23 cellular contexts compared by ENCODE assay signal in genomic region chr16:86325895-86326294, GRCh38.
DNase-seq lines count a peak whose midpoint lies in the region; ATAC-seq, FAIRE-seq and TF ChIP-seq lines count a peak whose summit lies in the region.
"Had no signal": no experiment of that assay in that cellular context is flagged by ENCODE, and none has a peak within 500 bp of the region (broad histone marks: within the 10 kb centered on the region; RNA-seq: fewer than 3 reads in every experiment).

No MANE protein-coding gene starts in this region.

- H3K79me2 ChIP-seq in HepG2 (ENCODE audit: insufficient read depth, low read length), result no peaks in the 10 kb centered on the region

- ATAC-seq in HepG2 (no peak), right lobe of liver (no peak), HG03108 (IDR thresholded peaks at IDR 0.05; ENCODE audit: unreplicated experiment) (no peak)
- ATAC-seq: CD8-positive, alpha-beta T cell; GM12878; GM23338 had no signal

- H3K4me1 ChIP-seq in HepG2 (ENCODE audit: insufficient read depth, low read length) (no peaks in the 10 kb centered on the region), right lobe of liver (no peaks in the 10 kb centered on the region)
- H3K4me1 ChIP-seq: BLaER1, Caco-2, HAP-1 had no signal

- no peak for TF ChIP-seq CTCF in HepG2 (CRISPR knock-in tag; IDR thresholded peaks at IDR 0.05)
- TF ChIP-seq CTCF in right lobe of liver (IDR thresholded peaks at IDR 0.05), result no peak
- no peak for TF ChIP-seq CTCF in glutamatergic neuron (IDR thresholded peaks at IDR 0.05; ENCODE audit: partially characterized antibody, unreplicated experiment)

- no peak overlapping the region for H2AFZ ChIP-seq in HepG2 (ENCODE audit: low read length)
- H2AFZ ChIP-seq: GM23338 had no signal

- H3K27me3 Mint-ChIP-seq in glutamatergic neuron (ENCODE audit: unreplicated experiment), result peaks cover 4% of the 10 kb centered on the region

- WGBS in HepG2 (ENCODE audit: low lambda C conversion rate), result 24% methylated on average over 6 of the region's 6 CpGs
- 82% methylated on average over 6 of the region's 6 CpGs for WGBS in right lobe of liver (ENCODE audit: insufficient coverage, low coverage, low lambda C conversion rate, missing lambda C conversion rate)

- H3K36me3 ChIP-seq in HepG2 (replicated peaks in 1 of 2; ENCODE audit: control insufficient read depth in 1 of 2, insufficient read depth in 2 of 2, low read length in 2 of 2) (no peaks in the 10 kb centered on the region), right lobe of liver (no peaks in the 10 kb centered on the region)
- H3K36me3 ChIP-seq: BLaER1, HAP-1 had no signal

- CTCF ChIA-PET in HepG2 (lab: Yijun Ruan, JAX; ENCODE audit: low intra/inter-chr PET ratio, low total read pairs), result no interaction called here

- H3K27ac ChIP-seq in HepG2 (ENCODE audit: extremely low read length, insufficient read depth, low read length) (no peak overlapping the region), right lobe of liver (no peak overlapping the region)
- H3K27ac ChIP-seq: 22Rv1, BLaER1, C4-2B had no signal

- TF ChIP-seq EP300 in HepG2 (IDR thresholded peaks at IDR 0.05; ENCODE audit: low read depth in 2 of 2, low read length in 2 of 2) (no peak), HepG2 (CRISPR knock-in tag; IDR thresholded peaks at IDR 0.05; ENCODE audit: borderline replicate concordance) (no peak)

- H3K9me3 ChIP-seq in HepG2 (ENCODE audit: low read length), result no peaks in the 10 kb centered on the region
- no peaks in the 10 kb centered on the region for H3K9me3 ChIP-seq in right lobe of liver
- H3K9me3 ChIP-seq: Caco-2, HAP-1 had no signal

- H3K27ac Mint-ChIP-seq in glutamatergic neuron (ENCODE audit: unreplicated experiment), result peak overlapping the region; percentile 80
- H3K27ac Mint-ChIP-seq: B cell; CD4-positive, CD25-positive, alpha-beta regulatory T cell; CD8-positive, alpha-beta T cell; GM23338; HFFc6 had no signal

- FAIRE-seq in HepG2 (lab: Jason Lieb, UNC) (no peak), urothelium cell line (lab: Jason Lieb, UNC) (peak; percentile 87)
- FAIRE-seq: A204.1, G401.6, GM12878, GM19239, H54 had no signal

- DNase-seq in HepG2 (ENCODE audit: low spot score) (no peak), right lobe of liver (no peak), glutamatergic neuron (no peak), urothelium cell line (ENCODE audit: low spot score) (no peak), GF-D8 (lab: John Stamatoyannopoulos, UW) (no peak)
- DNase-seq: Caco-2; CD4-positive, CD25-positive, alpha-beta regulatory T cell; CD8-positive, alpha-beta T cell; DMS153; DND-41; HFFc6 had no signal

- TF ChIP-seq RAD21 in HepG2 (CRISPR knock-in tag; IDR thresholded peaks at IDR 0.05), result no peak

- TF ChIP-seq POLR2A in HepG2 (IDR thresholded peaks at IDR 0.05; ENCODE audit: insufficient read depth in 1 of 2, low read depth in 2 of 2, low read length in 2 of 2), result no peak
- no peak for TF ChIP-seq POLR2A in right lobe of liver (IDR thresholded peaks at IDR 0.05)

- H3K4me3 Mint-ChIP-seq in glutamatergic neuron (ENCODE audit: unreplicated experiment), result no peak overlapping the region
- H3K4me3 Mint-ChIP-seq: B cell; CD4-positive, CD25-positive, alpha-beta regulatory T cell; CD8-positive, alpha-beta T cell; GM23338; HFFc6 had no signal

- H3K36me3 Mint-ChIP-seq in glutamatergic neuron (ENCODE audit: unreplicated experiment), result no peaks in the 10 kb centered on the region
- H3K36me3 Mint-ChIP-seq: CD4-positive, CD25-positive, alpha-beta regulatory T cell; CD8-positive, alpha-beta T cell had no signal

- H3K4me1 Mint-ChIP-seq in glutamatergic neuron (ENCODE audit: low read depth, unreplicated experiment), result peaks cover 7% of the 10 kb centered on the region
- H3K4me1 Mint-ChIP-seq: B cell; CD4-positive, CD25-positive, alpha-beta regulatory T cell; GM23338 had no signal

- H4K20me1 ChIP-seq in HepG2 (ENCODE audit: insufficient read depth, low read length), result no peaks in the 10 kb centered on the region; the same call in 1 of the 2 replicates
- H4K20me1 ChIP-seq: BLaER1 had no signal

- H3K9ac ChIP-seq in HepG2 (ENCODE audit: insufficient read depth, low read depth, low read length), result no peak overlapping the region
- H3K9ac ChIP-seq: BLaER1 had no signal

- BruUV-seq in HepG2 (replicated peaks; lab: Mats Ljungman, UMichigan), result no TSS peak

- H3K4me3 ChIP-seq in HepG2 (replicated peaks in 1 of 3; ENCODE audit: insufficient read depth in 1 of 3, low read depth in 2 of 3, low read length in 3 of 3) (no peak overlapping the region), right lobe of liver (no peak overlapping the region)
- H3K4me3 ChIP-seq: BLaER1, GM12878, GM23338, HAP-1 had no signal

- in situ Hi-C loops in HepG2 (cut with HindIII; ENCODE audit: extremely low pct_ligation_motif_present, low pct_unique_long_range_greater_than_20kb), result no loop called here

- no peak overlapping the region for H3K4me2 ChIP-seq in HepG2 (ENCODE audit: low read depth, low read length)
- H3K4me2 ChIP-seq: BLaER1, GM23338 had no signal

- peaks cover 7 to 28% of the 10 kb centered on the region in 2 experiments; a peak in 3 of 5 replicates for H3K27me3 ChIP-seq in HepG2 (ENCODE audit: control insufficient read depth in 1 of 2, insufficient read depth in 2 of 2, low read length in 2 of 2)
- no peaks in the 10 kb centered on the region for H3K27me3 ChIP-seq in right lobe of liver
- H3K27me3 ChIP-seq: BLaER1 had no signal

- intact Hi-C loops in HepG2 (cut with micrococcal nuclease; ENCODE audit: unreplicated experiment) (no loop called here), right lobe of liver (cut with DNase I) (no loop called here)

- peaks cover 7% of the 10 kb centered on the region for H3K9me3 Mint-ChIP-seq in glutamatergic neuron (ENCODE audit: unreplicated experiment)
- H3K9me3 Mint-ChIP-seq: CD8-positive, alpha-beta T cell had no signal

- POLR2A ChIA-PET in HepG2 (lab: Yijun Ruan, JAX), result no interaction called here

TF ChIP-seq in HepG2, 621 proteins besides CTCF, POLR2A, EP300 and RAD21:
- TF ChIP-seq ZBTB37 (CRISPR knock-in tag; IDR thresholded peaks at IDR 0.05), result no peak
- peak; percentile 80 for TF ChIP-seq CREB1 (IDR thresholded peaks at IDR 0.05)
- no peak for TF ChIP-seq CREB1 (CRISPR knock-in tag; IDR thresholded peaks at IDR 0.05)
- peak; percentile 95 for TF ChIP-seq MNT (IDR thresholded peaks at IDR 0.05)
TF ChIP-seq in HepG2: peak in this region for 2.
